Comparison of ENCODE assay signal across 25 cellular contexts in the genomic region with DNA sequence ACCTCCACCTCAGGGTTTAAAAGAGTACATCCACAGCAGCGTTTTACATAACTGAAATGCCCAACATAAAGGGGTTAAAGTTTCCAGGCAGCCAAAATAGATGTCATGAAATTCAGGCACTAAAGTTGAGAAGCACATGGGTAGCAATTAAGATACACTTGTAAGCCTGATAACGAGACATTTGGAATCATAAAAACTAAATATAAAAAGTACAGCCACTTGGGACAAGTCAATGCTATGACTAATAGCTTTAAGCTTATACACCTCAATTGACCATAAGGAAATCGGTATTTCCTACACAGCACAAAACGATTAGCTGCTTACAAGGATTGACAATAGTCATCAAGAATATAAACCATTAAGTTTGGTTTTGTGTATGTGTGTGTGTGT. TPM values are rescaled to one million over a fixed set of nuclear protein-coding genes. Genes with fewer than 3 reads are reported as not detected.
DNase-seq lines count a peak whose midpoint lies in the region; ATAC-seq, FAIRE-seq and TF ChIP-seq lines count a peak whose summit lies in the region.
"Had no signal": no experiment of that assay in that cellular context is flagged by ENCODE, and none has a peak within 500 bp of the region (broad histone marks: within the 10 kb centered on the region; RNA-seq: fewer than 3 reads in every experiment).

No MANE protein-coding gene starts in this region.

- FAIRE-seq in GM19239 (lab: Jason Lieb, UNC) = peak; percentile 68
- FAIRE-seq: endometrium had no signal

- H3K27me3 Mint-ChIP-seq in naive thymus-derived CD4-positive, alpha-beta T cell = peaks cover 0 to 8% (median 0%) of the 10 kb centered on the region in 5 donors
- H3K27me3 Mint-ChIP-seq: brain, progenitor cell of endocrine pancreas had no signal

- H3K4me3 Mint-ChIP-seq in naive thymus-derived CD4-positive, alpha-beta T cell = no peak overlapping the region
- H3K4me3 Mint-ChIP-seq: brain; CD8-positive, alpha-beta memory T cell; H9; neural progenitor cell; T-helper 1 cell treated with Interleukin-12 subunit alpha and Interleukin-12 subunit beta and Interleukin-4 antibody, amounts not matched to agents 30 μg/mL and 1 μg/mL, for 36 hours had no signal

- H3K9me3 ChIP-seq in SK-N-SH (no peaks in the 10 kb centered on the region), heart left ventricle (no peaks in the 10 kb centered on the region)
- H3K9me3 ChIP-seq in naive thymus-derived CD4-positive, alpha-beta T cell (ENCODE audit: control insufficient read depth in 2 of 3, low read length in 3 of 3) = no peaks in the 10 kb centered on the region
- H3K9me3 ChIP-seq: MG63, SJCRH30, spleen, stomach, transverse colon had no signal

- no peaks in the 10 kb centered on the region for H4K20me1 ChIP-seq in SK-N-SH (ENCODE audit: insufficient read depth)

- H3K9ac ChIP-seq in SK-N-SH = no peak overlapping the region
- H3K9ac ChIP-seq: neural progenitor cell had no signal

- no peaks in the 10 kb centered on the region for H3K27me3 ChIP-seq in SK-N-SH (ENCODE audit: insufficient read depth)
- no peaks in the 10 kb centered on the region for H3K27me3 ChIP-seq in heart left ventricle
- H3K27me3 ChIP-seq in naive thymus-derived CD4-positive, alpha-beta T cell (ENCODE audit: control insufficient read depth in 2 of 2, insufficient read depth in 2 of 2, low read length in 2 of 2) = no peaks in the 10 kb centered on the region
- H3K27me3 ChIP-seq: MG63, neural progenitor cell, SJCRH30, spleen, stomach, transverse colon had no signal

- H3K79me2 ChIP-seq in SK-N-SH (ENCODE audit: insufficient read depth) = peaks cover 3% of the 10 kb centered on the region; the same call in 1 of the 2 replicates

- CTCF ChIA-PET in SK-N-SH (lab: Yijun Ruan, JAX) = interaction anchor here (0.6 to 3.5 kb wide), 3 partner anchors 10 to 39 kb away, joined by 3 to 18 read pairs (median 6); no protein-coding TSS in a partner anchor
- CTCF ChIA-PET in naive thymus-derived CD4-positive, alpha-beta T cell (lab: Charles Lee) = interaction anchor here (0.9 to 1.0 kb wide), 2 partner anchors 11 to 12 kb away, joined by 3 to 4 read pairs; no protein-coding TSS in a partner anchor

- no peak for TF ChIP-seq CTCF in SK-N-SH (IDR thresholded peaks at IDR 0.05)
- no peak for TF ChIP-seq CTCF in heart left ventricle (IDR thresholded peaks at IDR 0.05)

- H3K4me2 ChIP-seq in SK-N-SH = no peak overlapping the region
- H3K4me2 ChIP-seq: neural progenitor cell had no signal

- H3K4me1 ChIP-seq in SK-N-SH (ENCODE audit: control insufficient read depth in 1 of 2, insufficient read depth in 2 of 2, low read depth in 1 of 2, low read length in 1 of 2) (no peaks in the 10 kb centered on the region), heart left ventricle (peaks cover 0 to 6% (median 0%) of the 10 kb centered on the region in 12 donors)
- no peaks in the 10 kb centered on the region for H3K4me1 ChIP-seq in naive thymus-derived CD4-positive, alpha-beta T cell (ENCODE audit: control insufficient read depth in 2 of 2, insufficient read depth in 2 of 2, low read length in 2 of 2)
- H3K4me1 ChIP-seq: neural progenitor cell, SJCRH30, spleen, stomach had no signal

- no peaks in the 10 kb centered on the region for H3K4me1 Mint-ChIP-seq in naive thymus-derived CD4-positive, alpha-beta T cell
- H3K4me1 Mint-ChIP-seq: CD8-positive, alpha-beta memory T cell; H9; neural progenitor cell had no signal

- peaks cover 42% of the 10 kb centered on the region for H3F3A ChIP-seq in SK-N-SH (replicated peaks; ENCODE audit: insufficient read depth)

- intact Hi-C loops in heart left ventricle (cut with DNase I) = no loop called here
- intact Hi-C loops in naive thymus-derived CD4-positive, alpha-beta T cell (cut with micrococcal nuclease) = no loop called here

- DNase-seq in GM19239 (ENCODE audit: insufficient read length, low spot score) (no peak), SK-N-SH (no peak), heart left ventricle (no peak), NCI-H2029 treated with DMSO at 0.1 percent for 48 hours (lab: John Stamatoyannopoulos, UW) (no peak), foreskin melanocyte (no peak), NCI-H1092 (lab: John Stamatoyannopoulos, UW) (no peak)
- DNase-seq in naive thymus-derived CD4-positive, alpha-beta T cell = no peak
- DNase-seq in effector CD8-positive, alpha-beta T cell (lab: John Stamatoyannopoulos, UW) = no peak
- DNase-seq: activated CD4-positive, alpha-beta T cell treated with anti-CD3 and anti-CD28 coated beads, Interleukin-2, amount 50 U/mL, for 1 hour; CD8-positive, alpha-beta memory T cell; cortex of kidney; H9; MG63; NCI-H1436 treated with DMSO at 0.1 percent for 48 hours; NCI-H2171 treated with DMSO at 0.1 percent for 48 hours; NCI-H69; SJCRH30; spleen; stomach; transverse colon had no signal

- peak; percentile 57 to 64 (median 59) for ATAC-seq in heart left ventricle
- peak; percentile 20 for ATAC-seq in naive thymus-derived CD4-positive, alpha-beta T cell

- H3K9me2 ChIP-seq in SK-N-SH = no peaks in the 10 kb centered on the region

- H2AFZ ChIP-seq in SK-N-SH (ENCODE audit: low read depth) = no peak overlapping the region
- H2AFZ ChIP-seq: neural progenitor cell had no signal

- 91% methylated on average over 4 of the region's 4 CpGs for WGBS in SK-N-SH (ENCODE audit: low lambda C conversion rate)
- WGBS in heart left ventricle, 4 donors = 41 to 55% (median 49%) methylated on average over 4 of the region's 4 CpGs

- peaks cover 10 to 26% (median 22%) of the 10 kb centered on the region in 5 donors for H3K36me3 Mint-ChIP-seq in naive thymus-derived CD4-positive, alpha-beta T cell

- no peak overlapping the region for H3K27ac ChIP-seq in SK-N-SH (ENCODE audit: low read depth in 2 of 2, low read length in 1 of 2)
- no peak overlapping the region for H3K27ac ChIP-seq in heart left ventricle
- no peak overlapping the region for H3K27ac ChIP-seq in naive thymus-derived CD4-positive, alpha-beta T cell (ENCODE audit: low read depth, low read length)
- H3K27ac ChIP-seq: neural progenitor cell, SJCRH30, spleen, stomach, transverse colon had no signal

- peaks cover 43 to 48% of the 10 kb centered on the region in 2 experiments for H3K36me3 ChIP-seq in SK-N-SH (replicated peaks in 1 of 2; ENCODE audit: control insufficient read depth in 1 of 2, insufficient read depth in 2 of 2, low read length in 1 of 2)
- peaks cover 3 to 49% (median 34%) of the 10 kb centered on the region in 9 donors for H3K36me3 ChIP-seq in heart left ventricle
- peaks cover 8 to 16% (median 14%) of the 10 kb centered on the region in 3 experiments for H3K36me3 ChIP-seq in naive thymus-derived CD4-positive, alpha-beta T cell (ENCODE audit: control insufficient read depth in 2 of 3, insufficient read depth in 3 of 3, low read length in 3 of 3)

- TF ChIP-seq EP300 in SK-N-SH (IDR thresholded peaks at IDR 0.05; ENCODE audit: borderline replicate concordance in 1 of 2, low read depth in 1 of 2, low read length in 1 of 2) = no peak

- H3K27ac Mint-ChIP-seq in naive thymus-derived CD4-positive, alpha-beta T cell = no peak overlapping the region
- H3K27ac Mint-ChIP-seq: neural progenitor cell; progenitor cell of endocrine pancreas; T-helper 1 cell treated with Interleukin-12 subunit alpha and Interleukin-12 subunit beta and Interleukin-4 antibody, amounts not matched to agents 30 μg/mL and 1 μg/mL, for 36 hours had no signal

- POLR2A ChIA-PET in SK-N-SH (lab: Yijun Ruan, JAX) = no interaction called here
- POLR2A ChIA-PET in naive thymus-derived CD4-positive, alpha-beta T cell (lab: Charles Lee) = interaction anchor here (0.7 to 0.8 kb wide), 2 partner anchors 9 to 14 kb away, joined by 4 to 5 read pairs; no protein-coding TSS in a partner anchor

- peaks cover 0 to 2% (median 0%) of the 10 kb centered on the region in 11 donors for H3K9me3 Mint-ChIP-seq in naive thymus-derived CD4-positive, alpha-beta T cell
- H3K9me3 Mint-ChIP-seq: CD8-positive, alpha-beta memory T cell; H9; neural progenitor cell; T-helper 1 cell treated with Interleukin-12 subunit alpha and Interleukin-12 subunit beta and Interleukin-4 antibody, amounts not matched to agents 30 μg/mL and 1 μg/mL, for 36 hours had no signal

- no peak for TF ChIP-seq RAD21 in SK-N-SH (IDR thresholded peaks at IDR 0.05; ENCODE audit: low read length)

- TF ChIP-seq POLR2A in heart left ventricle (IDR thresholded peaks at IDR 0.05) = no peak

- H3K4me3 ChIP-seq in SK-N-SH (ENCODE audit: low read depth in 2 of 2, low read length in 1 of 2) = no peak overlapping the region
- no peak overlapping the region for H3K4me3 ChIP-seq in heart left ventricle
- H3K4me3 ChIP-seq in naive thymus-derived CD4-positive, alpha-beta T cell (ENCODE audit: low read length) = no peak overlapping the region
- H3K4me3 ChIP-seq: MG63, neural progenitor cell, SJCRH30, spleen, stomach, transverse colon had no signal

TF ChIP-seq in SK-N-SH, 30 proteins besides CTCF, POLR2A, EP300 and RAD21:
- TF ChIP-seq, protein P1, sequence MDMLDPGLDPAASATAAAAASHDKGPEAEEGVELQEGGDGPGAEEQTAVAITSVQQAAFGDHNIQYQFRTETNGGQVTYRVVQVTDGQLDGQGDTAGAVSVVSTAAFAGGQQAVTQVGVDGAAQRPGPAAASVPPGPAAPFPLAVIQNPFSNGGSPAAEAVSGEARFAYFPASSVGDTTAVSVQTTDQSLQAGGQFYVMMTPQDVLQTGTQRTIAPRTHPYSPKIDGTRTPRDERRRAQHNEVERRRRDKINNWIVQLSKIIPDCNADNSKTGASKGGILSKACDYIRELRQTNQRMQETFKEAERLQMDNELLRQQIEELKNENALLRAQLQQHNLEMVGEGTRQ (IDR thresholded peaks at IDR 0.05; ENCODE audit: borderline replicate concordance, low read depth, low read length) = no peak
- TF ChIP-seq POLR2AphosphoS5 (IDR thresholded peaks at IDR 0.05; ENCODE audit: low read depth, low read length) = peak; percentile 6; the same call in 1 of the 2 replicates

RNA-seq across cellular contexts. Expression of a gene that starts 11.8 kb away (rescaled TPM):
- polyA plus RNA-seq in SK-N-SH (2012; rRNA removed) = 10.7 and 12.5 TPM in 2 replicates
- 46.2 and 57.3 TPM in 2 replicates for polyA plus RNA-seq in SK-N-SH (2012; cell fraction: cytosol; rRNA removed)
- 1.4 and 13.6 TPM in 2 replicates for polyA plus RNA-seq in SK-N-SH (2012; cell fraction: nucleus; rRNA removed)
- 10 to 100 TPM; 22.2 to 73.5 (median 43.5) TPM for total RNA-seq in heart left ventricle
- polyA plus RNA-seq in heart left ventricle = 10 to 100 TPM in 1 of 2 donors, 1 to 10 TPM in 1; 6.3 to 23.8 TPM
- total RNA-seq in naive thymus-derived CD4-positive, alpha-beta T cell = 100 to 1,000 TPM in 2 of 5 experiments, 10 to 100 TPM in 3; 26.4 to 165 (median 73.8) TPM
- polyA plus RNA-seq in naive thymus-derived CD4-positive, alpha-beta T cell = 10 to 100 TPM; 37.9 to 47.5 TPM

RNA-seq across cellular contexts. Expression of a gene that starts 51.5 kb away (rescaled TPM):
- polyA plus RNA-seq in SK-N-SH (2012; rRNA removed) (4.4 and 5.3 TPM in 2 replicates), heart left ventricle (1 to 10 TPM; 5.3 to 8.5 TPM)
- 5.6 and 7.2 TPM in 2 replicates for polyA plus RNA-seq in SK-N-SH (2012; cell fraction: cytosol; rRNA removed)
- 4.7 and 8.8 TPM in 2 replicates for polyA plus RNA-seq in SK-N-SH (2012; cell fraction: nucleus; rRNA removed)
- total RNA-seq in heart left ventricle = 10 to 100 TPM; 27.3 to 53.5 (median 34.4) TPM
- total RNA-seq in naive thymus-derived CD4-positive, alpha-beta T cell = 100 to 1,000 TPM in 3 of 5 experiments, 10 to 100 TPM in 2; 56.8 to 141 (median 108) TPM
- 10 to 100 TPM; 40.0 to 54.1 TPM for polyA plus RNA-seq in naive thymus-derived CD4-positive, alpha-beta T cell
